ENCODE assay signal across 11 cellular contexts in the genomic region with DNA sequence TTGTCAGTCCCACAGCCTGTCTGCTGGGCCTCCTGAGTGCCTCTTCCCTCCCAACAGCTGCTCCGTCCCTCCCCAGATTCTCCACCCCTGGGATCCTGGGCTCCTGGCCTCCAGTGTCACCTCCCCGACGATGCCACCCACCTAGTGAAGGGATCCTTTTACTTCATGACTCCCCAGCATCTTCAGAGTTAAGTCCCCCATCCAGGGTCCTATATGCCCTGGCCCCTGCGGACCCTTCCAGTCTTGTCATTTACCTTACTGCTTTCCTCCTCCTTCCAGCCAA. TPM values are rescaled to one million over a fixed set of nuclear protein-coding genes. Genes with fewer than 3 reads are reported as not detected.
DNase-seq lines count a peak whose midpoint lies in the region; ATAC-seq and TF ChIP-seq lines count a peak whose summit lies in the region.
"Had no signal": no experiment of that assay in that cellular context is flagged by ENCODE, and none has a peak within 500 bp of the region (broad histone marks: within the 10 kb centered on the region; RNA-seq: fewer than 3 reads in every experiment).

No MANE protein-coding gene starts in this region.

- no peak overlapping the region for H3K4me3 ChIP-seq in right cardiac atrium (ENCODE audit: low read length)
- H3K4me3 ChIP-seq in prostate gland, result no peak overlapping the region

- H3K4me1 ChIP-seq in right cardiac atrium (ENCODE audit: control insufficient read depth, insufficient read depth, low read length) (peaks cover 11% of the 10 kb centered on the region), prostate gland (replicated peaks) (peaks cover 3% of the 10 kb centered on the region)

- H3K27me3 Mint-ChIP-seq in CD4-positive, alpha-beta T cell, result peaks cover 4% of the 10 kb centered on the region
- no peaks in the 10 kb centered on the region for H3K27me3 Mint-ChIP-seq in T-helper 17 cell

- H3K27me3 ChIP-seq in CD4-positive, alpha-beta T cell (ENCODE audit: control insufficient read depth, insufficient read depth, low read length), result no peaks in the 10 kb centered on the region
- H3K27me3 ChIP-seq in right cardiac atrium (ENCODE audit: control insufficient read depth, insufficient read depth) (no peaks in the 10 kb centered on the region), prostate gland (replicated peaks; ENCODE audit: insufficient read depth) (no peaks in the 10 kb centered on the region)

- intact Hi-C loops in CD4-positive, alpha-beta T cell (cut with DNase I, micrococcal nuclease), result no loop called here
- intact Hi-C loops in right cardiac atrium (cut with DNase I), result no loop called here
- intact Hi-C loops in prostate gland (cut with DNase I), result no loop called here

- ATAC-seq in CD4-positive, alpha-beta T cell (ENCODE audit: poor library complexity), result no peak
- no peak for ATAC-seq in T-helper 17 cell
- no peak for ATAC-seq in right cardiac atrium
- ATAC-seq in activated CD4-positive, CD25-positive, alpha-beta regulatory T cell treated with anti-CD3 and anti-CD28 coated beads, Interleukin-2, amount 50 U/mL, for 24 hours, result no peak
- no peak for ATAC-seq in HG03520 (IDR thresholded peaks at IDR 0.05; ENCODE audit: unreplicated experiment)
- no peak for ATAC-seq in HG03196 (IDR thresholded peaks at IDR 0.05; ENCODE audit: unreplicated experiment)
- ATAC-seq: CD8-positive, alpha-beta T cell had no signal

- no peak overlapping the region for H3K27ac ChIP-seq in CD4-positive, alpha-beta T cell (ENCODE audit: low read depth, low read length)
- H3K27ac ChIP-seq in right cardiac atrium (ENCODE audit: low read length), result peak overlapping the region; percentile 61
- peak overlapping the region; percentile 23 to 60 for H3K27ac ChIP-seq in prostate gland
- H3K27ac ChIP-seq: HL-60 had no signal

- TF ChIP-seq POLR2A in prostate gland (IDR thresholded peaks at IDR 0.05), result no peak

- no peak for TF ChIP-seq CTCF in CD4-positive, alpha-beta T cell (IDR thresholded peaks at IDR 0.05)
- TF ChIP-seq CTCF in prostate gland (IDR thresholded peaks at IDR 0.05), result no peak

- no peak overlapping the region for H3K27ac Mint-ChIP-seq in CD4-positive, alpha-beta T cell
- peak overlapping the region; percentile 81 for H3K27ac Mint-ChIP-seq in T-helper 17 cell
- H3K27ac Mint-ChIP-seq: CD8-positive, alpha-beta T cell had no signal

- H3K9me3 Mint-ChIP-seq in CD4-positive, alpha-beta T cell, result no peaks in the 10 kb centered on the region
- H3K9me3 Mint-ChIP-seq: CD8-positive, alpha-beta T cell had no signal

- no peaks in the 10 kb centered on the region for H3K9me3 ChIP-seq in CD4-positive, alpha-beta T cell (ENCODE audit: control insufficient read depth, low read length)
- H3K9me3 ChIP-seq in T-helper 17 cell (ENCODE audit: control insufficient read depth, low read length, poor library complexity, severe bottlenecking) (no peaks in the 10 kb centered on the region), right cardiac atrium (ENCODE audit: control insufficient read depth, low read length) (no peaks in the 10 kb centered on the region), prostate gland (no peaks in the 10 kb centered on the region)

- no peak for DNase-seq in CD4-positive, alpha-beta T cell
- DNase-seq in T-helper 17 cell (no peak), right cardiac atrium (no peak), prostate gland (ENCODE audit: low spot score) (no peak), NCI-H510A (lab: John Stamatoyannopoulos, UW) (no peak)
- DNase-seq: CD8-positive, alpha-beta T cell; NCI-H748 treated with DMSO at 0.1 percent for 48 hours had no signal

- WGBS in right cardiac atrium, result 58% methylated on average over 4 of the region's 4 CpGs
- 81% methylated on average over 4 of the region's 4 CpGs for whole genome bisulfite sequencing in prostate gland

- H3K4me3 Mint-ChIP-seq in CD4-positive, alpha-beta T cell, result peak overlapping the region; percentile 42
- H3K4me3 Mint-ChIP-seq in T-helper 17 cell, result no peak overlapping the region
- H3K4me3 Mint-ChIP-seq: CD8-positive, alpha-beta T cell had no signal

- H3K4me1 Mint-ChIP-seq in CD4-positive, alpha-beta T cell (ENCODE audit: low read depth), result peaks cover 23% of the 10 kb centered on the region
- peaks cover 21% of the 10 kb centered on the region for H3K4me1 Mint-ChIP-seq in T-helper 17 cell

- peaks cover 2 to 3% of the 10 kb centered on the region in 2 donors for H3K36me3 ChIP-seq in prostate gland

- CTCF ChIA-PET in CD4-positive, alpha-beta T cell (lab: Charles Lee), result interaction anchor here (1.9 kb wide), 1 partner anchor 46 kb away, joined by 4 read pairs; no protein-coding TSS in a partner anchor

- peaks cover 6% of the 10 kb centered on the region for H3K36me3 Mint-ChIP-seq in CD4-positive, alpha-beta T cell (ENCODE audit: low read depth)
- peaks cover 2% of the 10 kb centered on the region for H3K36me3 Mint-ChIP-seq in T-helper 17 cell (ENCODE audit: low read depth)

- POLR2A ChIA-PET in CD4-positive, alpha-beta T cell (lab: Charles Lee), result no interaction called here

RNA-seq across cellular contexts. Expression of a gene that starts 4.5 kb away (rescaled TPM):
- total RNA-seq in CD4-positive, alpha-beta T cell, result 1 to 10 TPM; 1.5 TPM
- total RNA-seq in T-helper 17 cell (1 to 10 TPM; 1.5 to 1.7 TPM), right cardiac atrium (1 to 10 TPM; 3.2 to 7.1 (median 4.8) TPM), prostate gland (10 to 100 TPM in 1 of 2 donors, 1 to 10 TPM in 1; 4.1 to 10.7 TPM)
- 5.7 TPM for polyA plus RNA-seq in right cardiac atrium

RNA-seq across cellular contexts. Expression of a gene that starts 8.1 kb away (rescaled TPM):
- total RNA-seq in CD4-positive, alpha-beta T cell, result 10 to 100 TPM; 26.4 to 26.5 TPM
- total RNA-seq in T-helper 17 cell (10 to 100 TPM; 18.1 to 19.4 TPM), right cardiac atrium (10 to 100 TPM in 2 of 4 donors, 1 to 10 TPM in 2; 8.9 to 14.4 (median 9.7) TPM), prostate gland (10 to 100 TPM; 15.9 to 19.5 TPM)
- 18.4 TPM for polyA plus RNA-seq in right cardiac atrium

RNA-seq across cellular contexts. Expression of a gene that starts 26.5 kb away (rescaled TPM):
- 10 to 100 TPM; 17.4 to 19.2 TPM for total RNA-seq in CD4-positive, alpha-beta T cell
- 10 to 100 TPM; 23.5 to 24.6 TPM for total RNA-seq in T-helper 17 cell
- 10 to 100 TPM; 31.5 to 48.2 (median 36.9) TPM for total RNA-seq in right cardiac atrium
- 36.2 TPM for polyA plus RNA-seq in right cardiac atrium
- total RNA-seq in prostate gland, result 10 to 100 TPM; 22.7 to 37.3 TPM

RNA-seq across cellular contexts. Expression of a gene that starts 27.7 kb away (rescaled TPM):
- total RNA-seq in CD4-positive, alpha-beta T cell, result under 1 TPM; 0.08 to 0.11 TPM
- total RNA-seq in T-helper 17 cell (not detected), right cardiac atrium (under 1 TPM in 1 of 4 donors, not detected in 3; 0.11 TPM), prostate gland (1 to 10 TPM in 1 of 2 donors, under 1 TPM in 1; 0.14 to 2.6 TPM)
- polyA plus RNA-seq in right cardiac atrium, result 0.05 TPM

RNA-seq across cellular contexts. Expression of a gene that starts 47.9 kb away (rescaled TPM):
- 1 to 10 TPM; 4.3 to 5.2 TPM for total RNA-seq in CD4-positive, alpha-beta T cell
- total RNA-seq in T-helper 17 cell (1 to 10 TPM; 7.4 to 9.9 TPM), right cardiac atrium (100 to 1,000 TPM in 1 of 4 donors, 10 to 100 TPM in 3; 72.0 to 102 (median 86.2) TPM), prostate gland (100 to 1,000 TPM; 101 to 261 TPM)
- polyA plus RNA-seq in right cardiac atrium, result 109 TPM
